In genomic region chr5:124712724-124713305, GRCh38 we compare ENCODE assay signal across 19 cellular contexts. TPM values are rescaled to one million over a fixed set of nuclear protein-coding genes. Genes with fewer than 3 reads are reported as not detected.
"Had no signal": no experiment of that assay in that cellular context is flagged by ENCODE, and none has a peak within 500 bp of the region (broad histone marks: within the 10 kb centered on the region; RNA-seq: fewer than 3 reads in every experiment).

No MANE protein-coding gene starts in this region.

- DNase-seq: activated CD4-positive, alpha-beta T cell treated with anti-CD3 and anti-CD28 coated beads for 48 hours; activated CD8-positive, alpha-beta memory T cell treated with anti-CD3 and anti-CD28 coated beads, Interleukin-2, amount 50 U/mL, for 4 hours; activated CD8-positive, alpha-beta T cell treated with anti-CD3 and anti-CD28 coated beads, Interleukin-2, amount 10 ng/mL, durations not matched to agents 7 days and 5 days; activated gamma-delta T cell treated with Interleukin-2 at 50 U/mL for 16 hours; activated T-cell treated with anti-CD3 and anti-CD28 coated beads, Interleukin-2, amount 50 U/mL, for 72 hours; amygdala; body of pancreas; central memory CD4-positive, alpha-beta T cell; foreskin fibroblast; head of caudate nucleus; ovary; stimulated activated CD4-positive, alpha-beta T cell treated with anti-CD3 and anti-CD28 coated beads, Interleukin-1b, Interleukin-23, amount 100 ng/mL, for 48 hours; stimulated activated naive CD4-positive, alpha-beta T cell; T-cell; tibial artery; uterus had no signal

- H3K36me3 ChIP-seq: ovary, tibial artery, uterus had no signal

- H3K9me3 ChIP-seq: body of pancreas, ovary, tibial artery, uterus had no signal

- H3K36me3 Mint-ChIP-seq: activated naive CD8-positive, alpha-beta T cell; T-cell had no signal

- H3K27me3 ChIP-seq: body of pancreas, ovary, tibial artery, uterus had no signal

- H3K27ac ChIP-seq: coronary artery, ovary, tibial artery, uterus had no signal

- H3K27me3 Mint-ChIP-seq: T-cell had no signal

- H3K9me3 Mint-ChIP-seq: activated T-cell treated with anti-CD3 and anti-CD28 coated beads, Interleukin-2, amount 50 U/mL, for 72 hours; T-cell had no signal

- H3K4me1 Mint-ChIP-seq: T-cell had no signal

- H3K27ac Mint-ChIP-seq: activated CD8-positive, alpha-beta T cell treated with anti-CD3 and anti-CD28 coated beads, Interleukin-2, amount 10 ng/mL, durations not matched to agents 7 days and 5 days; activated naive CD8-positive, alpha-beta T cell; activated T-cell treated with anti-CD3 and anti-CD28 coated beads, Interleukin-2, amount 50 U/mL, for 72 hours; T-cell had no signal

- ATAC-seq: activated CD8-positive, alpha-beta T cell treated with anti-CD3 and anti-CD28 coated beads, Interleukin-2, amount 10 ng/mL, durations not matched to agents 7 days and 5 days; activated T-cell treated with anti-CD3 and anti-CD28 coated beads, Interleukin-2, amount 50 U/mL, for 72 hours; body of pancreas; T-cell had no signal

- H3K4me3 Mint-ChIP-seq: activated CD8-positive, alpha-beta T cell treated with anti-CD3 and anti-CD28 coated beads, Interleukin-2, amount 10 ng/mL, durations not matched to agents 7 days and 5 days; activated naive CD8-positive, alpha-beta T cell; activated T-cell treated with anti-CD3 and anti-CD28 coated beads, Interleukin-2, amount 50 U/mL, for 72 hours; T-cell had no signal

- H3K4me3 ChIP-seq: body of pancreas, coronary artery, ovary, tibial artery, uterus had no signal

- FAIRE-seq: endothelial cell of umbilical vein had no signal

- H3K4me1 ChIP-seq: tibial artery, uterus had no signal

RNA-seq across cellular contexts. Expression of gene ZNF608, which starts 33.6 kb away (rescaled TPM):
- total RNA-seq: activated CD8-positive, alpha-beta T cell treated with anti-CD3 and anti-CD28 coated beads, Interleukin-2, amount 10 ng/mL, durations not matched to agents 7 days and 5 days had no signal
